In the genomic region with DNA sequence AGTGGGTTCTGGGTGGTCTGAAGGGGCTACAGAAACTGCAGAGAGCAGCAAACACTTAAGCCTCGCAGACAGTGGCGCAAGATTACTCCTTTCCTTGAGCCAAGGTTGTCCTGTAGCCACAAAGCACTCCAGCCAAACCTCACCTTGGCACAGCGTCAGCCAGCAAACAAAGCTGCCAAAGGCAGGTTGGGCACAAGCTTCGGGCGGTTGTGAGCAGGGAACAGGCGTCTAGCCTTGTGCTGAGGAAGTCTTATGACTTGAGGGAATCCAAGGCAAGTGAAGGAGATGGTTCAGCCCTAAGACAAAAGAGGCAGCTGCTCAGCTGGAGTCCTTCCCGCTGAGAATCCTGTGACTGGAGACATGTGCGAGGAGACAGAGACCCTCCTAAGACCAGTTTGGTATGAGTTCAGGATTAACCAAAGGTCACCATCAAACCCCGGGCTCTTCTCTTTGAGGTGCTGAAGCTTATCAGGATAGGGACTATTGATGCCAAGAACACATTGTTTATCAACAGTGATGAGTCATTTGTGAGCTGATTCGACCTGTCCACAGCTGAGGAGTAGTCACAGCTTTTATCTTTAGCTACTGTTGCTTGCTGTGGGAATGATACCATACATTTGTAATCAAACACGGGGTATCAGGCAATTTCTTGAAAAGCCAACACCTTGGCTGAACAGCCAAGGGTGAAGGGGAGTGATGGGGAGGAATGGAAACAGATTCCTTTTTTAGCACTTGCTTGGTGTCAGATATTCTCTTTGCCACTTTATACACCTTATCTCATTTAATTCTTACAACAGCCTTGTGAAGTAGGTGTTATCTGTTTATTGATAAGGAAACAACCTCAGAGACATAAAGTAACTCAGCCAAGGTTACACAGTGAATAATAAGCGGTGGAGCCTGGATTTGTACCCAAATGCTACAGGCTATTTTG, we compare ENCODE assay signal across 1 cellular context.
TF ChIP-seq lines count a peak whose summit lies in the region.

No MANE protein-coding gene starts in this region.

TF ChIP-seq in HepG2, 621 proteins besides CTCF, POLR2A, EP300 and RAD21 (continued from another document and continues in another):
- TF ChIP-seq, protein P1, sequence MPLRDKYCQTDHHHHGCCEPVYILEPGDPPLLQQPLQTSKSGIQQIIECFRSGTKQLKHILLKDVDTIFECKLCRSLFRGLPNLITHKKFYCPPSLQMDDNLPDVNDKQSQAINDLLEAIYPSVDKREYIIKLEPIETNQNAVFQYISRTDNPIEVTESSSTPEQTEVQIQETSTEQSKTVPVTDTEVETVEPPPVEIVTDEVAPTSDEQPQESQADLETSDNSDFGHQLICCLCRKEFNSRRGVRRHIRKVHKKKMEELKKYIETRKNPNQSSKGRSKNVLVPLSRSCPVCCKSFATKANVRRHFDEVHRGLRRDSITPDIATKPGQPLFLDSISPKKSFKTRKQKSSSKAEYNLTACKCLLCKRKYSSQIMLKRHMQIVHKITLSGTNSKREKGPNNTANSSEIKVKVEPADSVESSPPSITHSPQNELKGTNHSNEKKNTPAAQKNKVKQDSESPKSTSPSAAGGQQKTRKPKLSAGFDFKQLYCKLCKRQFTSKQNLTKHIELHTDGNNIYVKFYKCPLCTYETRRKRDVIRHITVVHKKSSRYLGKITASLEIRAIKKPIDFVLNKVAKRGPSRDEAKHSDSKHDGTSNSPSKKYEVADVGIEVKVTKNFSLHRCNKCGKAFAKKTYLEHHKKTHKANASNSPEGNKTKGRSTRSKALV (CRISPR knock-in tag; IDR thresholded peaks at IDR 0.05): no peak
- TF ChIP-seq, protein P2, sequence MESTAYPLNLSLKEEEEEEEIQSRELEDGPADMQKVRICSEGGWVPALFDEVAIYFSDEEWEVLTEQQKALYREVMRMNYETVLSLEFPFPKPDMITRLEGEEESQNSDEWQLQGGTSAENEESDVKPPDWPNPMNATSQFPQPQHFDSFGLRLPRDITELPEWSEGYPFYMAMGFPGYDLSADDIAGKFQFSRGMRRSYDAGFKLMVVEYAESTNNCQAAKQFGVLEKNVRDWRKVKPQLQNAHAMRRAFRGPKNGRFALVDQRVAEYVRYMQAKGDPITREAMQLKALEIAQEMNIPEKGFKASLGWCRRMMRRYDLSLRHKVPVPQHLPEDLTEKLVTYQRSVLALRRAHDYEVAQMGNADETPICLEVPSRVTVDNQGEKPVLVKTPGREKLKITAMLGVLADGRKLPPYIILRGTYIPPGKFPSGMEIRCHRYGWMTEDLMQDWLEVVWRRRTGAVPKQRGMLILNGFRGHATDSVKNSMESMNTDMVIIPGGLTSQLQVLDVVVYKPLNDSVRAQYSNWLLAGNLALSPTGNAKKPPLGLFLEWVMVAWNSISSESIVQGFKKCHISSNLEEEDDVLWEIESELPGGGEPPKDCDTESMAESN (CRISPR knock-in tag; conservative IDR thresholded peaks at IDR 0.05): no peak
- peak; percentile 38; the same call in 1 of the 2 replicates for TF ChIP-seq RARA (CRISPR knock-in tag; IDR thresholded peaks at IDR 0.05)
- peak; percentile 32; the same call in 1 of the 2 replicates for TF ChIP-seq BCL6 (CRISPR knock-in tag; IDR thresholded peaks at IDR 0.05)
- TF ChIP-seq, protein P3, sequence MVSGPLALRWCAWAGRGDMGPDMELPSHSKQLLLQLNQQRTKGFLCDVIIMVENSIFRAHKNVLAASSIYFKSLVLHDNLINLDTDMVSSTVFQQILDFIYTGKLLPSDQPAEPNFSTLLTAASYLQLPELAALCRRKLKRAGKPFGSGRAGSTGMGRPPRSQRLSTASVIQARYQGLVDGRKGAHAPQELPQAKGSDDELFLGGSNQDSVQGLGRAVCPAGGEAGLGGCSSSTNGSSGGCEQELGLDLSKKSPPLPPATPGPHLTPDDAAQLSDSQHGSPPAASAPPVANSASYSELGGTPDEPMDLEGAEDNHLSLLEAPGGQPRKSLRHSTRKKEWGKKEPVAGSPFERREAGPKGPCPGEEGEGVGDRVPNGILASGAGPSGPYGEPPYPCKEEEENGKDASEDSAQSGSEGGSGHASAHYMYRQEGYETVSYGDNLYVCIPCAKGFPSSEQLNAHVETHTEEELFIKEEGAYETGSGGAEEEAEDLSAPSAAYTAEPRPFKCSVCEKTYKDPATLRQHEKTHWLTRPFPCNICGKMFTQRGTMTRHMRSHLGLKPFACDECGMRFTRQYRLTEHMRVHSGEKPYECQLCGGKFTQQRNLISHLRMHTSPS (CRISPR knock-in tag; IDR thresholded peaks at IDR 0.05; ENCODE audit: low read depth): peak; percentile 55; the same call in 1 of the 2 replicates
- no peak for TF ChIP-seq HCFC1 (IDR thresholded peaks at IDR 0.05; ENCODE audit: low read depth, low read length)
- TF ChIP-seq PCBP2 (optimal IDR thresholded peaks at IDR 0.05; ENCODE audit: low read depth, low read length, poor library complexity, severe bottlenecking): no peak
- no peak for TF ChIP-seq THAP11 (CRISPR knock-in tag; IDR thresholded peaks at IDR 0.05)
- 0 out of 2 replicates have a peak, but pooled peaks have one; percentile 34 for TF ChIP-seq ZC3H13 (CRISPR knock-in tag; IDR thresholded peaks at IDR 0.05)
- TF ChIP-seq, protein P4, sequence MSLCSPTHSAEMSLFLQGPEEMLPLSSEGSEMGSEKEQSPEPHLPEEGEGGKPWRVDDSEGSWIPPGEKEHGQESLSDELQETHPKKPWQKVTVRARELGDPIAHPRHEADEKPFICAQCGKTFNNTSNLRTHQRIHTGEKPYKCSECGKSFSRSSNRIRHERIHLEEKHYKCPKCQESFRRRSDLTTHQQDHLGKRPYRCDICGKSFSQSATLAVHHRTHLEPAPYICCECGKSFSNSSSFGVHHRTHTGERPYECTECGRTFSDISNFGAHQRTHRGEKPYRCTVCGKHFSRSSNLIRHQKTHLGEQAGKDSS (CRISPR knock-in tag; IDR thresholded peaks at IDR 0.05; ENCODE audit: borderline replicate concordance, low read depth): no peak
- TF ChIP-seq KDM5B (CRISPR knock-in tag; IDR thresholded peaks at IDR 0.05; ENCODE audit: borderline replicate concordance): no peak
- no peak for TF ChIP-seq HMGA1 (CRISPR knock-in tag; conservative IDR thresholded peaks at IDR 0.05)
- TF ChIP-seq FOXM1 (CRISPR knock-in tag; IDR thresholded peaks at IDR 0.05): no peak
- TF ChIP-seq HMG20B (CRISPR knock-in tag; conservative IDR thresholded peaks at IDR 0.05): no peak
- TF ChIP-seq JARID2 (CRISPR knock-in tag; IDR thresholded peaks at IDR 0.05; ENCODE audit: insufficient replicate concordance): no peak
- TF ChIP-seq, protein P5, sequence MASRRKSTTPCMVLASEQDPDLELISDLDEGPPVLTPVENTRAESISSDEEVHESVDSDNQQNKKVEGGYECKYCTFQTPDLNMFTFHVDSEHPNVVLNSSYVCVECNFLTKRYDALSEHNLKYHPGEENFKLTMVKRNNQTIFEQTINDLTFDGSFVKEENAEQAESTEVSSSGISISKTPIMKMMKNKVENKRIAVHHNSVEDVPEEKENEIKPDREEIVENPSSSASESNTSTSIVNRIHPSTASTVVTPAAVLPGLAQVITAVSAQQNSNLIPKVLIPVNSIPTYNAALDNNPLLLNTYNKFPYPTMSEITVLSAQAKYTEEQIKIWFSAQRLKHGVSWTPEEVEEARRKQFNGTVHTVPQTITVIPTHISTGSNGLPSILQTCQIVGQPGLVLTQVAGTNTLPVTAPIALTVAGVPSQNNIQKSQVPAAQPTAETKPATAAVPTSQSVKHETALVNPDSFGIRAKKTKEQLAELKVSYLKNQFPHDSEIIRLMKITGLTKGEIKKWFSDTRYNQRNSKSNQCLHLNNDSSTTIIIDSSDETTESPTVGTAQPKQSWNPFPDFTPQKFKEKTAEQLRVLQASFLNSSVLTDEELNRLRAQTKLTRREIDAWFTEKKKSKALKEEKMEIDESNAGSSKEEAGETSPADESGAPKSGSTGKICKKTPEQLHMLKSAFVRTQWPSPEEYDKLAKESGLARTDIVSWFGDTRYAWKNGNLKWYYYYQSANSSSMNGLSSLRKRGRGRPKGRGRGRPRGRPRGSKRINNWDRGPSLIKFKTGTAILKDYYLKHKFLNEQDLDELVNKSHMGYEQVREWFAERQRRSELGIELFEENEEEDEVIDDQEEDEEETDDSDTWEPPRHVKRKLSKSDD (CRISPR knock-in tag; IDR thresholded peaks at IDR 0.05; ENCODE audit: low read depth): 0 out of 2 replicates have a peak, but pooled peaks have one; percentile 26
- no peak for TF ChIP-seq PHF20 (CRISPR knock-in tag; IDR thresholded peaks at IDR 0.05)
- TF ChIP-seq ZNF33A (CRISPR knock-in tag; IDR thresholded peaks at IDR 0.05; ENCODE audit: borderline replicate concordance): no peak
- no peak for TF ChIP-seq ZNF383 (CRISPR knock-in tag; IDR thresholded peaks at IDR 0.05; ENCODE audit: borderline replicate concordance)
- TF ChIP-seq, protein P6, sequence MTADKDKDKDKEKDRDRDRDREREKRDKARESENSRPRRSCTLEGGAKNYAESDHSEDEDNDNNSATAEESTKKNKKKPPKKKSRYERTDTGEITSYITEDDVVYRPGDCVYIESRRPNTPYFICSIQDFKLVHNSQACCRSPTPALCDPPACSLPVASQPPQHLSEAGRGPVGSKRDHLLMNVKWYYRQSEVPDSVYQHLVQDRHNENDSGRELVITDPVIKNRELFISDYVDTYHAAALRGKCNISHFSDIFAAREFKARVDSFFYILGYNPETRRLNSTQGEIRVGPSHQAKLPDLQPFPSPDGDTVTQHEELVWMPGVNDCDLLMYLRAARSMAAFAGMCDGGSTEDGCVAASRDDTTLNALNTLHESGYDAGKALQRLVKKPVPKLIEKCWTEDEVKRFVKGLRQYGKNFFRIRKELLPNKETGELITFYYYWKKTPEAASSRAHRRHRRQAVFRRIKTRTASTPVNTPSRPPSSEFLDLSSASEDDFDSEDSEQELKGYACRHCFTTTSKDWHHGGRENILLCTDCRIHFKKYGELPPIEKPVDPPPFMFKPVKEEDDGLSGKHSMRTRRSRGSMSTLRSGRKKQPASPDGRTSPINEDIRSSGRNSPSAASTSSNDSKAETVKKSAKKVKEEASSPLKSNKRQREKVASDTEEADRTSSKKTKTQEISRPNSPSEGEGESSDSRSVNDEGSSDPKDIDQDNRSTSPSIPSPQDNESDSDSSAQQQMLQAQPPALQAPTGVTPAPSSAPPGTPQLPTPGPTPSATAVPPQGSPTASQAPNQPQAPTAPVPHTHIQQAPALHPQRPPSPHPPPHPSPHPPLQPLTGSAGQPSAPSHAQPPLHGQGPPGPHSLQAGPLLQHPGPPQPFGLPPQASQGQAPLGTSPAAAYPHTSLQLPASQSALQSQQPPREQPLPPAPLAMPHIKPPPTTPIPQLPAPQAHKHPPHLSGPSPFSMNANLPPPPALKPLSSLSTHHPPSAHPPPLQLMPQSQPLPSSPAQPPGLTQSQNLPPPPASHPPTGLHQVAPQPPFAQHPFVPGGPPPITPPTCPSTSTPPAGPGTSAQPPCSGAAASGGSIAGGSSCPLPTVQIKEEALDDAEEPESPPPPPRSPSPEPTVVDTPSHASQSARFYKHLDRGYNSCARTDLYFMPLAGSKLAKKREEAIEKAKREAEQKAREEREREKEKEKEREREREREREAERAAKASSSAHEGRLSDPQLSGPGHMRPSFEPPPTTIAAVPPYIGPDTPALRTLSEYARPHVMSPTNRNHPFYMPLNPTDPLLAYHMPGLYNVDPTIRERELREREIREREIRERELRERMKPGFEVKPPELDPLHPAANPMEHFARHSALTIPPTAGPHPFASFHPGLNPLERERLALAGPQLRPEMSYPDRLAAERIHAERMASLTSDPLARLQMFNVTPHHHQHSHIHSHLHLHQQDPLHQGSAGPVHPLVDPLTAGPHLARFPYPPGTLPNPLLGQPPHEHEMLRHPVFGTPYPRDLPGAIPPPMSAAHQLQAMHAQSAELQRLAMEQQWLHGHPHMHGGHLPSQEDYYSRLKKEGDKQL (CRISPR knock-in tag; IDR thresholded peaks at IDR 0.05; ENCODE audit: low read depth): no peak
- TF ChIP-seq, protein P7, sequence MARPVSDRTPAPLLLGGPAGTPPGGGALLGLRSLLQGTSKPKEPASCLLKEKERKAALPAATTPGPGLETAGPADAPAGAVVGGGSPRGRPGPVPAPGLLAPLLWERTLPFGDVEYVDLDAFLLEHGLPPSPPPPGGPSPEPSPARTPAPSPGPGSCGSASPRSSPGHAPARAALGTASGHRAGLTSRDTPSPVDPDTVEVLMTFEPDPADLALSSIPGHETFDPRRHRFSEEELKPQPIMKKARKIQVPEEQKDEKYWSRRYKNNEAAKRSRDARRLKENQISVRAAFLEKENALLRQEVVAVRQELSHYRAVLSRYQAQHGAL (CRISPR knock-in tag; IDR thresholded peaks at IDR 0.05; ENCODE audit: not compliant biosample characterization): no peak
- TF ChIP-seq NAIF1 (CRISPR knock-in tag; IDR thresholded peaks at IDR 0.05; ENCODE audit: borderline replicate concordance): no peak
- no peak for TF ChIP-seq ZZZ3 (CRISPR knock-in tag; IDR thresholded peaks at IDR 0.05; ENCODE audit: borderline replicate concordance)
- peak; percentile 78; the same call in 1 of the 2 replicates for TF ChIP-seq JUNB (CRISPR knock-in tag; IDR thresholded peaks at IDR 0.05; ENCODE audit: borderline replicate concordance)
- no peak for TF ChIP-seq KLF12 (CRISPR knock-in tag; IDR thresholded peaks at IDR 0.05; ENCODE audit: borderline replicate concordance)
- no peak for TF ChIP-seq ZNF83 (CRISPR knock-in tag; IDR thresholded peaks at IDR 0.05; ENCODE audit: borderline replicate concordance)
- TF ChIP-seq PITX1 (CRISPR knock-in tag; IDR thresholded peaks at IDR 0.05): no peak
- TF ChIP-seq NRL (CRISPR knock-in tag; IDR thresholded peaks at IDR 0.05; ENCODE audit: borderline replicate concordance): no peak
- no peak for TF ChIP-seq SKI (IDR thresholded peaks at IDR 0.05; ENCODE audit: partially characterized antibody)
- no peak for TF ChIP-seq YEATS4 (CRISPR knock-in tag; IDR thresholded peaks at IDR 0.05; ENCODE audit: borderline replicate concordance)
- TF ChIP-seq, protein P8, sequence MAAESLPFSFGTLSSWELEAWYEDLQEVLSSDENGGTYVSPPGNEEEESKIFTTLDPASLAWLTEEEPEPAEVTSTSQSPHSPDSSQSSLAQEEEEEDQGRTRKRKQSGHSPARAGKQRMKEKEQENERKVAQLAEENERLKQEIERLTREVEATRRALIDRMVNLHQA (CRISPR knock-in tag; IDR thresholded peaks at IDR 0.05): no peak
- no peak for TF ChIP-seq CHD4 (IDR thresholded peaks at IDR 0.05; ENCODE audit: borderline replicate concordance, low read length)
- no peak for TF ChIP-seq EZH2 (conservative IDR thresholded peaks at IDR 0.05; ENCODE audit: low read depth, low read length)
- TF ChIP-seq, protein P9, sequence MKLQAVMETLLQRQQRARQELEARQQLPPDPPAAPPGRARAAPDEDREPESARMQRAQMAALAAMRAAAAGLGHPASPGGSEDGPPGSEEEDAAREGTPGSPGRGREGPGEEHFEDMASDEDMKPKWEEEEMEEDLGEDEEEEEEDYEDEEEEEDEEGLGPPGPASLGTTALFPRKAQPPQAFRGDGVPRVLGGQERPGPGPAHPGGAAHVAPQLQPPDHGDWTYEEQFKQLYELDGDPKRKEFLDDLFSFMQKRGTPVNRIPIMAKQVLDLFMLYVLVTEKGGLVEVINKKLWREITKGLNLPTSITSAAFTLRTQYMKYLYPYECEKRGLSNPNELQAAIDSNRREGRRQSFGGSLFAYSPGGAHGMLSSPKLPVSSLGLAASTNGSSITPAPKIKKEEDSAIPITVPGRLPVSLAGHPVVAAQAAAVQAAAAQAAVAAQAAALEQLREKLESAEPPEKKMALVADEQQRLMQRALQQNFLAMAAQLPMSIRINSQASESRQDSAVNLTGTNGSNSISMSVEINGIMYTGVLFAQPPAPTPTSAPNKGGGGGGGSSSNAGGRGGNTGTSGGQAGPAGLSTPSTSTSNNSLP (IDR thresholded peaks at IDR 0.05; ENCODE audit: low read depth, low read length): peak; percentile 81; the same call in 1 of the 2 replicates
- TF ChIP-seq ELF3 (CRISPR knock-in tag; IDR thresholded peaks at IDR 0.05): 0 out of 2 replicates have a peak, but pooled peaks have one; percentile 25
- TF ChIP-seq HOXA7 (CRISPR knock-in tag; IDR thresholded peaks at IDR 0.05): no peak
- no peak for TF ChIP-seq NCOR1 (IDR thresholded peaks at IDR 0.05; ENCODE audit: borderline replicate concordance, low read length)
